20 cellular contexts compared by ENCODE assay signal in genomic region chr15:91945385-91945784, GRCh38.
DNase-seq lines count a peak whose midpoint lies in the region; ATAC-seq and TF ChIP-seq lines count a peak whose summit lies in the region.
"Had no signal": no experiment of that assay in that cellular context is flagged by ENCODE, and none has a peak within 500 bp of the region (broad histone marks: within the 10 kb centered on the region; RNA-seq: fewer than 3 reads in every experiment).

No MANE protein-coding gene starts in this region.

- no peaks in the 10 kb centered on the region for H3K9me2 ChIP-seq in PC-9 (ENCODE audit: insufficient read depth)

- no peak for TF ChIP-seq POLR2A in upper lobe of left lung (IDR thresholded peaks at IDR 0.05)

- H3K4me3 Mint-ChIP-seq in activated naive CD8-positive, alpha-beta T cell, result no peak overlapping the region
- no peak overlapping the region for H3K4me3 Mint-ChIP-seq in activated naive CD8-positive, alpha-beta T cell treated with anti-CD3 and anti-CD28 coated beads for 36 hours
- no peak overlapping the region for H3K4me3 Mint-ChIP-seq in endothelial cell (ENCODE audit: unreplicated experiment)
- H3K4me3 Mint-ChIP-seq in stimulated activated effector memory CD8-positive, alpha-beta T cell treated with anti-CD3 and anti-CD28 coated beads, Interleukin-12 subunit alpha, Interleukin-12 subunit beta, amount 100 ng/mL, for 72 hours, result no peak overlapping the region

- BruUV-seq in PC-9 (replicated peaks; lab: Mats Ljungman, UMichigan), result no TSS peak

- no peak overlapping the region for H3K4me3 ChIP-seq in PC-9
- H3K4me3 ChIP-seq in upper lobe of left lung, result no peak overlapping the region
- H3K4me3 ChIP-seq: GM12878, Peyer's patch, SK-N-MC had no signal

- H2AFZ ChIP-seq in PC-9, result no peak overlapping the region

- H3K36me3 ChIP-seq in PC-9 (ENCODE audit: low read depth), result no peaks in the 10 kb centered on the region
- no peaks in the 10 kb centered on the region for H3K36me3 ChIP-seq in upper lobe of left lung
- H3K36me3 ChIP-seq: Peyer's patch had no signal

- no peak for ATAC-seq in upper lobe of left lung (ENCODE audit: low FRiP score in 2 of 2)
- ATAC-seq in stimulated activated effector memory CD8-positive, alpha-beta T cell treated with anti-CD3 and anti-CD28 coated beads, Interleukin-12 subunit alpha, Interleukin-12 subunit beta, amount 100 ng/mL, for 72 hours, result no peak
- ATAC-seq: GM12878, HCT116 had no signal

- H3K9me3 ChIP-seq in PC-9 (ENCODE audit: insufficient read depth, low read depth) (no peaks in the 10 kb centered on the region), upper lobe of left lung (no peaks in the 10 kb centered on the region)
- H3K9me3 ChIP-seq: Peyer's patch had no signal

- peaks cover 82% of the 10 kb centered on the region for H3K79me2 ChIP-seq in PC-9 (ENCODE audit: low read depth)

- H3K4me1 ChIP-seq in PC-9 (replicated peaks; ENCODE audit: insufficient read depth) (peaks cover 94% of the 10 kb centered on the region), upper lobe of left lung (peaks cover 79 to 95% (median 86%) of the 10 kb centered on the region in 4 donors)

- H3F3A ChIP-seq in PC-9 (ENCODE audit: insufficient read depth, low read depth), result peaks cover 72% of the 10 kb centered on the region

- intact Hi-C loops in PC-9 (cut with micrococcal nuclease; ENCODE audit: unreplicated experiment), result loop anchor here (5.0 to 10.0 kb wide), 2 partner anchors 67 to 699 kb away; no protein-coding TSS in a partner anchor

- H3K27me3 ChIP-seq in PC-9 (ENCODE audit: insufficient read depth, low read depth) (no peaks in the 10 kb centered on the region), upper lobe of left lung (no peaks in the 10 kb centered on the region)
- H3K27me3 ChIP-seq: Peyer's patch had no signal

- no peaks in the 10 kb centered on the region for H3K27me3 Mint-ChIP-seq in activated naive CD8-positive, alpha-beta T cell
- no peaks in the 10 kb centered on the region for H3K27me3 Mint-ChIP-seq in activated naive CD8-positive, alpha-beta T cell treated with anti-CD3 and anti-CD28 coated beads for 36 hours
- H3K27me3 Mint-ChIP-seq in endothelial cell (ENCODE audit: unreplicated experiment), result peaks cover 10% of the 10 kb centered on the region

- no peaks in the 10 kb centered on the region for H3K9me3 Mint-ChIP-seq in activated naive CD8-positive, alpha-beta T cell (ENCODE audit: low read depth)
- H3K9me3 Mint-ChIP-seq in activated naive CD8-positive, alpha-beta T cell treated with anti-CD3 and anti-CD28 coated beads for 36 hours, result no peaks in the 10 kb centered on the region
- H3K9me3 Mint-ChIP-seq in endothelial cell (ENCODE audit: unreplicated experiment), result no peaks in the 10 kb centered on the region
- H3K9me3 Mint-ChIP-seq in stimulated activated effector memory CD8-positive, alpha-beta T cell treated with anti-CD3 and anti-CD28 coated beads, Interleukin-12 subunit alpha, Interleukin-12 subunit beta, amount 100 ng/mL, for 72 hours, result no peaks in the 10 kb centered on the region

- peaks cover 5% of the 10 kb centered on the region for H3K36me3 Mint-ChIP-seq in activated naive CD8-positive, alpha-beta T cell
- no peaks in the 10 kb centered on the region for H3K36me3 Mint-ChIP-seq in activated naive CD8-positive, alpha-beta T cell treated with anti-CD3 and anti-CD28 coated beads for 36 hours
- peaks cover 6% of the 10 kb centered on the region for H3K36me3 Mint-ChIP-seq in endothelial cell (ENCODE audit: low read depth, unreplicated experiment)
- H3K36me3 Mint-ChIP-seq in stimulated activated effector memory CD8-positive, alpha-beta T cell treated with anti-CD3 and anti-CD28 coated beads, Interleukin-12 subunit alpha, Interleukin-12 subunit beta, amount 100 ng/mL, for 72 hours, result no peaks in the 10 kb centered on the region

- peak overlapping the region; percentile 100; the same call in 1 of the 2 replicates for H3K27ac ChIP-seq in PC-9
- H3K27ac ChIP-seq in upper lobe of left lung, result peak overlapping the region; percentile 28 to 76 (median 52)
- H3K27ac ChIP-seq: Peyer's patch, SK-N-MC had no signal

- WGBS in upper lobe of left lung, 2 donors, result 71 to 77% methylated on average over 6 of the region's 6 CpGs

- POLR2A ChIA-PET in PC-9 (lab: Charles Lee; ENCODE audit: unreplicated experiment), result no interaction called here

- no peak for TF ChIP-seq EP300 in upper lobe of left lung (IDR thresholded peaks at IDR 0.05)

- CTCF ChIA-PET in PC-9 (lab: Charles Lee), result interaction anchor here (0.6 kb wide), 1 partner anchor 28 kb away, joined by 3 read pairs; no protein-coding TSS in a partner anchor

- no peaks in the 10 kb centered on the region for H4K20me1 ChIP-seq in PC-9 (ENCODE audit: insufficient read depth)

- no peak for DNase-seq in activated naive CD8-positive, alpha-beta T cell treated with anti-CD3 and anti-CD28 coated beads for 36 hours
- DNase-seq in PC-9 (no peak), endothelial cell (ENCODE audit: low spot score) (no peak), upper lobe of left lung (no peak), amniotic stem cell (lab: John Stamatoyannopoulos, UW) (no peak), NCI-H1092 treated with DMSO at 0.1 percent for 48 hours (lab: John Stamatoyannopoulos, UW) (no peak)
- DNase-seq in stimulated activated effector memory CD8-positive, alpha-beta T cell treated with anti-CD3 and anti-CD28 coated beads, Interleukin-12 subunit alpha, Interleukin-12 subunit beta, amount 100 ng/mL, for 72 hours (ENCODE audit: low spot score in 2 of 2), result no peak
- DNase-seq: 8988T, DMS 273 treated with DMSO at 0.1 percent for 48 hours, GDM1, NCI-H1048, NCI-H146, NCI-H2081 treated with DMSO at 0.1 percent for 48 hours, NCI-H2227 treated with DMSO at 0.1 percent for 48 hours, Peyer's patch, Right ventricle myocardium superior had no signal

- peaks cover 41% of the 10 kb centered on the region for H3K4me1 Mint-ChIP-seq in activated naive CD8-positive, alpha-beta T cell (ENCODE audit: low read depth)
- H3K4me1 Mint-ChIP-seq in activated naive CD8-positive, alpha-beta T cell treated with anti-CD3 and anti-CD28 coated beads for 36 hours, result peaks cover 20% of the 10 kb centered on the region
- H3K4me1 Mint-ChIP-seq in endothelial cell (ENCODE audit: unreplicated experiment), result peaks cover 55% of the 10 kb centered on the region
- peaks cover 95% of the 10 kb centered on the region for H3K4me1 Mint-ChIP-seq in stimulated activated effector memory CD8-positive, alpha-beta T cell treated with anti-CD3 and anti-CD28 coated beads, Interleukin-12 subunit alpha, Interleukin-12 subunit beta, amount 100 ng/mL, for 72 hours

- H3K4me2 ChIP-seq in PC-9, result no peak overlapping the region

- no peak for TF ChIP-seq CTCF in PC-9 (conservative IDR thresholded peaks at IDR 0.05)
- TF ChIP-seq CTCF in endothelial cell (IDR thresholded peaks at IDR 0.05; ENCODE audit: unreplicated experiment), result no peak
- TF ChIP-seq CTCF in upper lobe of left lung (IDR thresholded peaks at IDR 0.05), result no peak

- peak overlapping the region; percentile 23 for H3K27ac Mint-ChIP-seq in activated naive CD8-positive, alpha-beta T cell
- no peak overlapping the region for H3K27ac Mint-ChIP-seq in activated naive CD8-positive, alpha-beta T cell treated with anti-CD3 and anti-CD28 coated beads for 36 hours
- peak overlapping the region; percentile 21 for H3K27ac Mint-ChIP-seq in endothelial cell (ENCODE audit: unreplicated experiment)
- no peak overlapping the region for H3K27ac Mint-ChIP-seq in stimulated activated effector memory CD8-positive, alpha-beta T cell treated with anti-CD3 and anti-CD28 coated beads, Interleukin-12 subunit alpha, Interleukin-12 subunit beta, amount 100 ng/mL, for 72 hours

Comparison
In these comparisons a context has a peak if more than half of its experiments do, and no peak if none do; other contexts are left out.
1. H3K27ac Mint-ChIP-seq: peak in activated naive CD8-positive, alpha-beta T cell (single experiment) and endothelial cell (single experiment); none in activated naive CD8-positive, alpha-beta T cell treated with anti-CD3 and anti-CD28 coated beads for 36 hours (single experiment) and stimulated activated effector memory CD8-positive, alpha-beta T cell treated with anti-CD3 and anti-CD28 coated beads, Interleukin-12 subunit alpha, Interleukin-12 subunit beta, amount 100 ng/mL, for 72 hours (single experiment).